ENCODE assay signal across 8 cellular contexts in genomic region chrX:10014462-10015373, GRCh38. TPM values are rescaled to one million over a fixed set of nuclear protein-coding genes. Genes with fewer than 3 reads are reported as not detected.
DNase-seq lines count a peak whose midpoint lies in the region; ATAC-seq and TF ChIP-seq lines count a peak whose summit lies in the region.

No MANE protein-coding gene starts in this region.

- DNase-seq in DMS153 treated with DMSO at 0.1 percent for 48 hours (lab: John Stamatoyannopoulos, UW; ENCODE audit: unreplicated experiment) (peak; percentile 48), LNCaP clone FGC (ENCODE audit: low read depth) (peak; percentile 39), Right ventricle myocardium inferior (ENCODE audit: missing footprints) (peak; percentile 94), ovary (peak; percentile 88 to 91 (median 90)), testis (peak; percentile 88)
- peak; percentile 75 for DNase-seq in activated naive CD8-positive, alpha-beta T cell treated with anti-CD3 and anti-CD28 coated beads for 36 hours

- peak overlapping the region; percentile 50 for H3K4me3 ChIP-seq in LNCaP clone FGC (ENCODE audit: low read depth, low read length)
- peak overlapping the region; percentile 54 for H3K4me3 ChIP-seq in ovary
- peak overlapping the region; percentile 52 to 74 for H3K4me3 ChIP-seq in testis

- H3K27ac ChIP-seq in ovary (peak overlapping the region; percentile 85 to 92), testis (peak overlapping the region; percentile 81 to 83)

- H3K4me1 Mint-ChIP-seq in activated naive CD8-positive, alpha-beta T cell treated with anti-CD3 and anti-CD28 coated beads for 36 hours, result peaks cover 27% of the 10 kb centered on the region

- TF ChIP-seq CTCF in LNCaP clone FGC (IDR thresholded peaks at IDR 0.05; ENCODE audit: control insufficient read depth, extremely low read depth, insufficient read depth) (no peak), ovary (IDR thresholded peaks at IDR 0.05) (peak in 1 of 3 donors; percentile 6), testis (IDR thresholded peaks at IDR 0.05) (no peak)

- H3K36me3 ChIP-seq in ovary (no peaks in the 10 kb centered on the region), testis (ENCODE audit: low read depth, missing control alignments) (no peaks in the 10 kb centered on the region)

- ATAC-seq in GM21723 (IDR thresholded peaks at IDR 0.05; ENCODE audit: unreplicated experiment) (peak; percentile 91), SK-N-SH treated with all-trans-retinoic acid at 6 μM for 48 hours (peak; percentile 89), Right ventricle myocardium inferior (peak; percentile 95)

- H3K27ac Mint-ChIP-seq in activated naive CD8-positive, alpha-beta T cell treated with anti-CD3 and anti-CD28 coated beads for 36 hours, result peak overlapping the region; percentile 34

- intact Hi-C loops in Right ventricle myocardium inferior (cut with DNase I), result loop anchor here (5.0 kb wide), 1 partner anchor 98 kb away; no protein-coding TSS in a partner anchor
- intact Hi-C loops in ovary (cut with DNase I), result loop anchor here (5.0 kb wide), 2 partner anchors 98 to 103 kb away; no protein-coding TSS in a partner anchor
- intact Hi-C loops in testis (cut with DNase I; ENCODE audit: low total_unique reads), result no loop called here

- peak; percentile 62 for TF ChIP-seq POLR2A in ovary (IDR thresholded peaks at IDR 0.05)
- TF ChIP-seq POLR2A in testis (IDR thresholded peaks at IDR 0.05), result no peak

- H3K36me3 Mint-ChIP-seq in activated naive CD8-positive, alpha-beta T cell treated with anti-CD3 and anti-CD28 coated beads for 36 hours, result peaks cover 5% of the 10 kb centered on the region

- H3K27me3 ChIP-seq in ovary (no peaks in the 10 kb centered on the region), testis (no peaks in the 10 kb centered on the region)

- H3K4me1 ChIP-seq in ovary (ENCODE audit: insufficient read depth) (no peaks in the 10 kb centered on the region), testis (no peaks in the 10 kb centered on the region)

- WGBS in ovary, 3 donors, result 26 to 34% (median 31%) methylated on average over 103 to 115 of the region's 116 CpGs
- WGBS in testis, 2 donors, result 0% methylated on average over 42 of the region's 116 CpGs; no CpG with 5 or more reads in 1 of the 2 donors

- H3K9me3 Mint-ChIP-seq in activated naive CD8-positive, alpha-beta T cell treated with anti-CD3 and anti-CD28 coated beads for 36 hours, result no peaks in the 10 kb centered on the region

- H3K4me3 Mint-ChIP-seq in activated naive CD8-positive, alpha-beta T cell treated with anti-CD3 and anti-CD28 coated beads for 36 hours, result peak overlapping the region; percentile 79

- peaks cover 4% of the 10 kb centered on the region for H3K27me3 Mint-ChIP-seq in activated naive CD8-positive, alpha-beta T cell treated with anti-CD3 and anti-CD28 coated beads for 36 hours

- TF ChIP-seq EP300 in ovary (IDR thresholded peaks at IDR 0.05), result no peak

- H3K9me3 ChIP-seq in ovary (no peaks in the 10 kb centered on the region), testis (no peaks in the 10 kb centered on the region)

TF ChIP-seq in SK-N-SH treated with all-trans-retinoic acid at 6 μM for 48 hours, 23 proteins besides CTCF, POLR2A, EP300 and RAD21:
- TF ChIP-seq ZC3H10 (CRISPR knock-in tag; IDR thresholded peaks at IDR 0.05) (no peak), ZNF565 (CRISPR knock-in tag; conservative IDR thresholded peaks at IDR 0.05; ENCODE audit: low read depth) (no peak), CSDC2 (CRISPR knock-in tag; IDR thresholded peaks at IDR 0.05) (no peak), OSR1 (CRISPR knock-in tag; IDR thresholded peaks at IDR 0.05) (no peak), ZNF8 (CRISPR knock-in tag; IDR thresholded peaks at IDR 0.05) (no peak), BACH2 (CRISPR knock-in tag; IDR thresholded peaks at IDR 0.05; ENCODE audit: borderline replicate concordance) (no peak), RARB (CRISPR knock-in tag; IDR thresholded peaks at IDR 0.05) (no peak), POU6F1 (CRISPR knock-in tag; IDR thresholded peaks at IDR 0.05; ENCODE audit: borderline replicate concordance, low read depth) (no peak), SNAI2 (CRISPR knock-in tag; IDR thresholded peaks at IDR 0.05) (no peak), ARNTL (CRISPR knock-in tag; IDR thresholded peaks at IDR 0.05; ENCODE audit: borderline replicate concordance, low read depth) (no peak), TOX (CRISPR knock-in tag; IDR thresholded peaks at IDR 0.05; ENCODE audit: borderline replicate concordance) (no peak), CSRNP3 (CRISPR knock-in tag; IDR thresholded peaks at IDR 0.05) (no peak), PPARA (CRISPR knock-in tag; IDR thresholded peaks at IDR 0.05; ENCODE audit: borderline replicate concordance) (no peak), TCF4 (CRISPR knock-in tag; IDR thresholded peaks at IDR 0.05; ENCODE audit: borderline replicate concordance) (no peak)
- TF ChIP-seq, protein P1, sequence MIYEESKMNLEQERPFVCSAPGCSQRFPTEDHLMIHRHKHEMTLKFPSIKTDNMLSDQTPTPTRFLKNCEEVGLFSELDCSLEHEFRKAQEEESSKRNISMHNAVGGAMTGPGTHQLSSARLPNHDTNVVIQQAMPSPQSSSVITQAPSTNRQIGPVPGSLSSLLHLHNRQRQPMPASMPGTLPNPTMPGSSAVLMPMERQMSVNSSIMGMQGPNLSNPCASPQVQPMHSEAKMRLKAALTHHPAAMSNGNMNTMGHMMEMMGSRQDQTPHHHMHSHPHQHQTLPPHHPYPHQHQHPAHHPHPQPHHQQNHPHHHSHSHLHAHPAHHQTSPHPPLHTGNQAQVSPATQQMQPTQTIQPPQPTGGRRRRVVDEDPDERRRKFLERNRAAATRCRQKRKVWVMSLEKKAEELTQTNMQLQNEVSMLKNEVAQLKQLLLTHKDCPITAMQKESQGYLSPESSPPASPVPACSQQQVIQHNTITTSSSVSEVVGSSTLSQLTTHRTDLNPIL (CRISPR knock-in tag; IDR thresholded peaks at IDR 0.05; ENCODE audit: low read depth), result no peak
- TF ChIP-seq, protein P2, sequence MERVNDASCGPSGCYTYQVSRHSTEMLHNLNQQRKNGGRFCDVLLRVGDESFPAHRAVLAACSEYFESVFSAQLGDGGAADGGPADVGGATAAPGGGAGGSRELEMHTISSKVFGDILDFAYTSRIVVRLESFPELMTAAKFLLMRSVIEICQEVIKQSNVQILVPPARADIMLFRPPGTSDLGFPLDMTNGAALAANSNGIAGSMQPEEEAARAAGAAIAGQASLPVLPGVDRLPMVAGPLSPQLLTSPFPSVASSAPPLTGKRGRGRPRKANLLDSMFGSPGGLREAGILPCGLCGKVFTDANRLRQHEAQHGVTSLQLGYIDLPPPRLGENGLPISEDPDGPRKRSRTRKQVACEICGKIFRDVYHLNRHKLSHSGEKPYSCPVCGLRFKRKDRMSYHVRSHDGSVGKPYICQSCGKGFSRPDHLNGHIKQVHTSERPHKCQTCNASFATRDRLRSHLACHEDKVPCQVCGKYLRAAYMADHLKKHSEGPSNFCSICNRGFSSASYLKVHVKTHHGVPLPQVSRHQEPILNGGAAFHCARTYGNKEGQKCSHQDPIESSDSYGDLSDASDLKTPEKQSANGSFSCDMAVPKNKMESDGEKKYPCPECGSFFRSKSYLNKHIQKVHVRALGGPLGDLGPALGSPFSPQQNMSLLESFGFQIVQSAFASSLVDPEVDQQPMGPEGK (CRISPR knock-in tag; IDR thresholded peaks at IDR 0.05; ENCODE audit: borderline replicate concordance), result no peak

RNA-seq across cellular contexts. Expression of gene CLDN34, which starts 47.6 kb away (rescaled TPM):
- total RNA-seq in activated naive CD8-positive, alpha-beta T cell treated with anti-CD3 and anti-CD28 coated beads for 36 hours, result not detected
- total RNA-seq in Right ventricle myocardium inferior (not detected), ovary (under 1 TPM in 5 of 7 donors, not detected in 2; 0.45 to 0.82 (median 0.57) TPM), testis (1 to 10 TPM; 1.2 to 4.3 TPM)
- polyA plus RNA-seq in ovary (under 1 TPM in 1 of 2 donors, not detected in 1; 0.12 TPM), testis (ENCODE audit: insufficient read depth, low read depth, low replicate concordance) (3.0 TPM)

Comparison
In these comparisons a context has a peak if more than half of its experiments do, and no peak if none do; other contexts are left out.
1. Peak in every context shown above with its lines: DNase-seq, ATAC-seq, H3K4me3 ChIP-seq and H3K27ac ChIP-seq.
2. DNase-seq: peak in every context shown above with its lines; median percentile 94 in Right ventricle myocardium inferior; 90 in ovary; 88 in testis; 75 in activated naive CD8-positive, alpha-beta T cell treated with anti-CD3 and anti-CD28 coated beads for 36 hours; 48 in DMS153 treated with DMSO at 0.1 percent for 48 hours; 39 in LNCaP clone FGC.